ENCODE assay signal across 9 cellular contexts in genomic region chr3:31377045-31377642, GRCh38.
DNase-seq lines count a peak whose midpoint lies in the region; ATAC-seq and TF ChIP-seq lines count a peak whose summit lies in the region.
"Had no signal": no experiment of that assay in that cellular context is flagged by ENCODE, and none has a peak within 500 bp of the region (broad histone marks: within the 10 kb centered on the region; RNA-seq: fewer than 3 reads in every experiment).

No MANE protein-coding gene starts in this region.

- H3K9me3 ChIP-seq in esophagus muscularis mucosa = no peaks in the 10 kb centered on the region

- H3K4me1 ChIP-seq in esophagus muscularis mucosa = no peaks in the 10 kb centered on the region

- no peaks in the 10 kb centered on the region for H3K36me3 ChIP-seq in esophagus muscularis mucosa

- no peaks in the 10 kb centered on the region for H3K27me3 ChIP-seq in esophagus muscularis mucosa

- intact Hi-C loops in esophagus muscularis mucosa (cut with DNase I) = no loop called here

- 74% methylated on average over 5 of the region's 5 CpGs for WGBS in esophagus muscularis mucosa

- no peak for TF ChIP-seq EP300 in esophagus muscularis mucosa (IDR thresholded peaks at IDR 0.05)

- ATAC-seq in omental fat pad (ENCODE audit: low FRiP score) = peak; percentile 59

- no peak overlapping the region for H3K27ac ChIP-seq in esophagus muscularis mucosa (replicated peaks in 1 of 4)

- H3K4me3 ChIP-seq in astrocyte of the cerebellum (ENCODE audit: low read depth, low read length) (no peak overlapping the region), esophagus muscularis mucosa (no peak overlapping the region)

- no peak for TF ChIP-seq POLR2A in esophagus muscularis mucosa (IDR thresholded peaks at IDR 0.05; ENCODE audit: low read depth)

- in situ Hi-C loops in astrocyte of the cerebellum (cut with HindIII; ENCODE audit: low sequenced_read_pairs) = no loop called here

- DNase-seq in EL (peak; percentile 75), LoVo (ENCODE audit: low spot score) (peak; percentile 95), astrocyte of the cerebellum (ENCODE audit: low read depth) (peak; percentile 57), omental fat pad (ENCODE audit: low spot score) (no peak), esophagus muscularis mucosa (ENCODE audit: extremely low spot score) (no peak), retina (no peak), GM10266 (ENCODE audit: extremely low spot score) (no peak), AML-193 (lab: John Stamatoyannopoulos, UW) (no peak)
- DNase-seq: RPMI8226 had no signal

- TF ChIP-seq CTCF in astrocyte of the cerebellum (IDR thresholded peaks at IDR 0.05; ENCODE audit: low read depth, low read length, missing control alignments) = no peak
- TF ChIP-seq CTCF in omental fat pad (IDR thresholded peaks at IDR 0.05) = no peak
- no peak for TF ChIP-seq CTCF in esophagus muscularis mucosa (IDR thresholded peaks at IDR 0.05)
- no peak for TF ChIP-seq CTCF in GM10266 (IDR thresholded peaks at IDR 0.05; ENCODE audit: control insufficient read depth, insufficient read depth, low read depth, missing control alignments)

Comparison
In these comparisons a context has a peak if more than half of its experiments do, and no peak if none do; other contexts are left out.
1. DNase-seq: peak in EL (single experiment), LoVo (single experiment) and astrocyte of the cerebellum (single experiment); none in omental fat pad (single experiment), esophagus muscularis mucosa (single experiment), retina (single experiment), GM10266 (single experiment) and AML-193 (0 of 2).